Comparison of ENCODE assay signal across 16 cellular contexts in genomic region chr7:8113184-8113583, GRCh38.
"Had no signal": no experiment of that assay in that cellular context is flagged by ENCODE, and none has a peak within 500 bp of the region (broad histone marks: within the 10 kb centered on the region; RNA-seq: fewer than 3 reads in every experiment).

No MANE protein-coding gene starts in this region.

- H3K27me3 Mint-ChIP-seq: naive thymus-derived CD8-positive, alpha-beta T cell had no signal

- DNase-seq: activated CD4-positive, CD25-positive, alpha-beta regulatory T cell treated with anti-CD3 and anti-CD28 coated beads, Interleukin-2, amount 50 U/mL, for 72 hours; activated naive CD4-positive, alpha-beta T cell; foreskin melanocyte; head of caudate nucleus; naive thymus-derived CD8-positive, alpha-beta T cell; occipital lobe; small intestine; stimulated activated CD4-positive, alpha-beta T cell treated with anti-CD3 and anti-CD28 coated beads, Interleukin-4, amount 100 ng/mL, for 24 hours; stimulated activated naive CD8-positive, alpha-beta T cell treated with anti-CD3 and anti-CD28 coated beads, Interleukin-15, amount 100 ng/mL, for 72 hours; T-helper 9 cell; testis; upper lobe of right lung had no signal

- H3K27me3 ChIP-seq: ascending aorta, breast epithelium, testis, upper lobe of right lung had no signal

- H3K27ac Mint-ChIP-seq: activated T-helper 1 cell treated with anti-CD3 and anti-CD28 coated beads, Interleukin-12 subunit alpha, Interleukin-12 subunit beta, Interleukin-2, Interleukin-4 antibody, amounts not matched to agents 30 ng/mL and 10 ng/mL and 1 ng/mL, durations not matched to agents 14 hours and 24 hours and 36 hours had no signal

- H3K27ac ChIP-seq: ascending aorta, breast epithelium, epithelial cell of prostate, testis, upper lobe of right lung had no signal

- H3K4me3 Mint-ChIP-seq: stimulated activated naive CD8-positive, alpha-beta T cell treated with anti-CD3 and anti-CD28 coated beads, Interleukin-15, amount 100 ng/mL, for 72 hours had no signal

- H3K4me1 ChIP-seq: ascending aorta, breast epithelium, testis, upper lobe of right lung had no signal

- ATAC-seq: naive thymus-derived CD8-positive, alpha-beta T cell; stimulated activated naive CD8-positive, alpha-beta T cell treated with anti-CD3 and anti-CD28 coated beads, Interleukin-15, amount 100 ng/mL, for 72 hours had no signal

- H3K9me3 ChIP-seq: ascending aorta, breast epithelium, testis, upper lobe of right lung had no signal

- H3K4me3 ChIP-seq: ascending aorta, breast epithelium, testis, upper lobe of right lung had no signal
